ENCODE assay signal across 33 cellular contexts in genomic region chr9:71986860-71987259, GRCh38.
"Had no signal": no experiment of that assay in that cellular context is flagged by ENCODE, and none has a peak within 500 bp of the region (broad histone marks: within the 10 kb centered on the region; RNA-seq: fewer than 3 reads in every experiment).

No MANE protein-coding gene starts in this region.

- H3K27ac Mint-ChIP-seq: effector memory CD8-positive, alpha-beta T cell; immature natural killer cell; memory B cell; naive B cell; natural killer cell treated with Interleukin-12 subunit alpha and Interleukin-12 subunit beta and Interleukin-15 and Interleukin-18, amount 100 ng/mL, for 72 hours; neural progenitor cell; stimulated activated memory B cell treated with anti-CD40 and anti-IgM and Interleukin-4, amounts not matched to agents 10 μg/mL and 1 μg/mL and 100 μg/mL, for 72 hours had no signal

- H3K9me3 ChIP-seq: esophagus squamous epithelium, heart right ventricle, lower lobe of right lung, mucosa of descending colon, prostate gland, sigmoid colon, spleen, testis, tibial artery, upper lobe of left lung, uterus had no signal

- H3K36me3 Mint-ChIP-seq: natural killer cell treated with Interleukin-12 subunit alpha and Interleukin-12 subunit beta and Interleukin-15 and Interleukin-18, amount 100 ng/mL, for 72 hours had no signal

- H3K9ac ChIP-seq: neural progenitor cell, parathyroid adenoma had no signal

- H3K79me2 ChIP-seq: parathyroid adenoma had no signal

- H3K4me3 ChIP-seq: esophagus squamous epithelium, heart right ventricle, lower lobe of right lung, mucosa of descending colon, neural progenitor cell, prostate gland, sigmoid colon, spleen, testis, tibial artery, upper lobe of left lung, uterus had no signal

- H3K4me3 Mint-ChIP-seq: effector memory CD8-positive, alpha-beta T cell; immature natural killer cell; memory B cell; naive B cell; natural killer cell treated with Interleukin-12 subunit alpha and Interleukin-12 subunit beta and Interleukin-15 and Interleukin-18, amount 100 ng/mL, for 72 hours; neural progenitor cell; stimulated activated memory B cell treated with anti-CD40 and anti-IgM and Interleukin-4, amounts not matched to agents 10 μg/mL and 1 μg/mL and 100 μg/mL, for 72 hours had no signal

- H3K4me1 Mint-ChIP-seq: immature natural killer cell; memory B cell; naive B cell; neural progenitor cell; stimulated activated memory B cell treated with anti-CD40 and anti-IgM and Interleukin-4, amounts not matched to agents 10 μg/mL and 1 μg/mL and 100 μg/mL, for 72 hours had no signal

- FAIRE-seq: endometrium had no signal

- H3K27me3 ChIP-seq: esophagus squamous epithelium, heart right ventricle, neural progenitor cell, sigmoid colon, spleen, testis, tibial artery, upper lobe of left lung, uterus had no signal

- H3K27ac ChIP-seq: esophagus squamous epithelium, heart right ventricle, lower lobe of right lung, neural progenitor cell, parathyroid adenoma, prostate gland, sigmoid colon, spleen, testis, tibial artery, upper lobe of left lung, uterus had no signal

- H3K9me3 Mint-ChIP-seq: effector memory CD8-positive, alpha-beta T cell; immature natural killer cell; memory B cell; naive B cell; natural killer cell treated with Interleukin-12 subunit alpha and Interleukin-12 subunit beta and Interleukin-15 and Interleukin-18, amount 100 ng/mL, for 72 hours; stimulated activated memory B cell treated with anti-CD40 and anti-IgM and Interleukin-4, amounts not matched to agents 10 μg/mL and 1 μg/mL and 100 μg/mL, for 72 hours had no signal

- DNase-seq: cortex of kidney; effector memory CD8-positive, alpha-beta T cell; erythroblast; esophagus squamous epithelium; foreskin melanocyte; glutamatergic neuron; heart right ventricle; hypothalamus; immature natural killer cell; islet precursor cell; kidney glomerular epithelial cell; left colon; left ventricle myocardium superior; lower lobe of right lung; mucosa of descending colon; naive B cell; right cardiac atrium; sigmoid colon; spleen; stimulated activated CD4-positive, alpha-beta T cell treated with anti-CD3 and anti-CD28 coated beads, Interleukin-4, amount 100 ng/mL, for 4 hours; stimulated activated naive CD8-positive, alpha-beta T cell treated with anti-CD3 and anti-CD28 coated beads, Interleukin-15, Interleukin-2, amounts not matched to agents 100 U/mL and 50 U/mL, for 24 hours; substantia nigra; testis; tibial artery; upper lobe of left lung; uterus had no signal

- H2AFZ ChIP-seq: neural progenitor cell, parathyroid adenoma had no signal

- H3K27me3 Mint-ChIP-seq: effector memory CD8-positive, alpha-beta T cell; memory B cell; naive B cell; natural killer cell treated with Interleukin-12 subunit alpha and Interleukin-12 subunit beta and Interleukin-15 and Interleukin-18, amount 100 ng/mL, for 72 hours; stimulated activated memory B cell treated with anti-CD40 and anti-IgM and Interleukin-4, amounts not matched to agents 10 μg/mL and 1 μg/mL and 100 μg/mL, for 72 hours had no signal

- H3K4me2 ChIP-seq: neural progenitor cell had no signal

- H3K4me1 ChIP-seq: esophagus squamous epithelium, lower lobe of right lung, prostate gland, sigmoid colon, spleen, testis, uterus had no signal

- ATAC-seq: effector memory CD8-positive, alpha-beta T cell; heart right ventricle; left colon; left ventricle myocardium superior; lower lobe of right lung; mucosa of descending colon; natural killer cell treated with Interleukin-12 subunit alpha and Interleukin-12 subunit beta and Interleukin-15 and Interleukin-18, amount 100 ng/mL, for 72 hours; right cardiac atrium; stimulated activated memory B cell treated with anti-CD40 and anti-IgM and Interleukin-4, amounts not matched to agents 10 μg/mL and 1 μg/mL and 100 μg/mL, for 72 hours; stimulated activated naive CD8-positive, alpha-beta T cell treated with anti-CD3 and anti-CD28 coated beads, Interleukin-15, Interleukin-2, amounts not matched to agents 100 U/mL and 50 U/mL, for 24 hours had no signal

- H3K36me3 ChIP-seq: lower lobe of right lung, neural progenitor cell, prostate gland, sigmoid colon, uterus had no signal
